In the genomic region with DNA sequence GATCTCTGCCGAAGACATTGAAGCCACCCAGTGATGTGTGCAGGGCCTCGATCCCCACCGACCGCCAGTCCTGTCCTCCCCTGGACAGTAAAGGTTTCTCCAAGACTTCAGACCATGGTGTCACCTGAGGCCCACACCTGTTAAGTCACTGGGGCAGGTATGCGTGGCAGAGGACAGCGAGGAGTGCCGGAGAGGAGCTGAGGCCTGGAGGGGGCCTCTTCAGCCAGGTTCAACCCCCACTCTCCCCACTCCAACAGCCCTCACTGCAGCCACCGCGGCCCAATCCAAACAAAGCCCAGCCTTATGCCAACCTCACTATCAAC, we compare ENCODE assay signal across 20 cellular contexts. TPM values are rescaled to one million over a fixed set of nuclear protein-coding genes. Genes with fewer than 3 reads are reported as not detected.
A peak's percentile ranks its signal among the peaks of the same experiment; 100 is the strongest.
DNase-seq lines count a peak whose midpoint lies in the region; ATAC-seq, FAIRE-seq and TF ChIP-seq lines count a peak whose summit lies in the region.
"Had no signal": no experiment of that assay in that cellular context is flagged by ENCODE, and none has a peak within 500 bp of the region (broad histone marks: within the 10 kb centered on the region; RNA-seq: fewer than 3 reads in every experiment).

No MANE protein-coding gene starts in this region.

- no peak overlapping the region for H2AFZ ChIP-seq in GM12878 (ENCODE audit: control insufficient read depth, low read depth, low read length)
- H2AFZ ChIP-seq: hepatocyte had no signal

- H3K79me2 ChIP-seq in GM12878 (ENCODE audit: control insufficient read depth, insufficient read depth, low read length): peaks cover 52% of the 10 kb centered on the region

- H3K27ac Mint-ChIP-seq in activated T-cell treated with anti-CD3 and anti-CD28 coated beads, Interleukin-2, amount 50 U/mL, for 72 hours: no peak overlapping the region
- H3K27ac Mint-ChIP-seq in neural crest cell (ENCODE audit: unreplicated experiment): no peak overlapping the region
- H3K27ac Mint-ChIP-seq: HFFc6 had no signal

- TF ChIP-seq EP300 in GM12878 (IDR thresholded peaks at IDR 0.05; ENCODE audit: borderline replicate concordance in 1 of 2, control insufficient read depth in 1 of 2, low read depth in 2 of 2, low read length in 2 of 2): no peak

- DNase-seq in activated T-cell treated with anti-CD3 and anti-CD28 coated beads, Interleukin-2, amount 50 U/mL, for 72 hours: no peak
- DNase-seq in activated T-cell treated with anti-CD3 and anti-CD28 coated beads, Interleukin-2, amount 50 U/mL, for 48 hours: no peak
- DNase-seq in G401 (ENCODE audit: low spot score) (peak; percentile 10), GM12878 (ENCODE audit: low read depth, low spot score) (no peak), neural crest cell (ENCODE audit: low read depth, low spot score) (no peak)
- DNase-seq in stimulated activated naive CD4-positive, alpha-beta T cell (lab: John Stamatoyannopoulos, UW): no peak
- DNase-seq: ACHN; HFFc6; Kasumi-1; mesenchymal stem cell; NCI-H2171 treated with DMSO at 0.1 percent for 48 hours; NCI-H774; nucleus accumbens; sigmoid colon; stimulated activated CD4-positive, alpha-beta T cell treated with anti-CD3 and anti-CD28 coated beads, Interleukin-1b, Interleukin-23, amount 100 ng/mL, for 48 hours had no signal

- POLR2A ChIA-PET in GM12878 (lab: Charles Lee): no interaction called here

- WGBS in GM12878 (ENCODE audit: insufficient coverage, insufficient replicate concordance, low lambda C conversion rate, missing lambda C conversion rate): 93% methylated on average over 9 of the region's 9 CpGs

- SMC1A ChIA-PET in GM12878 (lab: Charles Lee; ENCODE audit: uncharacterized antibody, unreplicated experiment): interaction anchor here (0.6 to 0.7 kb wide), 3 partner anchors 61 to 970 kb away, joined by 3 read pairs; no protein-coding TSS in a partner anchor

- H3K9me3 Mint-ChIP-seq in activated T-cell treated with anti-CD3 and anti-CD28 coated beads, Interleukin-2, amount 50 U/mL, for 72 hours: no peaks in the 10 kb centered on the region
- no peaks in the 10 kb centered on the region for H3K9me3 Mint-ChIP-seq in neural crest cell
- H3K9me3 Mint-ChIP-seq: HFFc6 had no signal

- H3K4me3 ChIP-seq in GM12878: no peak overlapping the region
- H3K4me3 ChIP-seq: cardiac muscle cell, hepatocyte, sigmoid colon had no signal

- intact Hi-C loops in GM12878 (cut with micrococcal nuclease; ENCODE audit: unreplicated experiment): loop anchor here (10.0 kb wide), 3 partner anchors 56 to 516 kb away; a partner anchor contains a TSS

- no peak for TF ChIP-seq RAD21 in GM12878 (IDR thresholded peaks at IDR 0.05; ENCODE audit: insufficient read depth, low read depth, low read length)

- H3K27ac ChIP-seq in GM12878 (ENCODE audit: control insufficient read depth, insufficient read depth): no peak overlapping the region
- H3K27ac ChIP-seq: cardiac muscle cell, hepatocyte, sigmoid colon had no signal

- H3K27me3 ChIP-seq in GM12878 (replicated peaks in 1 of 2; ENCODE audit: control insufficient read depth in 2 of 2, insufficient read depth in 2 of 2, low read length in 1 of 2): no peaks in the 10 kb centered on the region
- H3K27me3 ChIP-seq: cardiac muscle cell, sigmoid colon had no signal

- no peak overlapping the region for H3K4me2 ChIP-seq in GM12878 (ENCODE audit: control insufficient read depth, insufficient read depth)

- ATAC-seq in activated T-cell treated with anti-CD3 and anti-CD28 coated beads, Interleukin-2, amount 50 U/mL, for 72 hours (replicated peaks in 1 of 2): no peak
- ATAC-seq in GM12878 (no peak), HG02885 (IDR thresholded peaks at IDR 0.05; ENCODE audit: poor library complexity, unreplicated experiment) (no peak), HG03354 (IDR thresholded peaks at IDR 0.05; ENCODE audit: poor library complexity, severe bottlenecking, unreplicated experiment) (no peak)

- H3K27me3 Mint-ChIP-seq in activated T-cell treated with anti-CD3 and anti-CD28 coated beads, Interleukin-2, amount 50 U/mL, for 72 hours (ENCODE audit: low read depth): peaks cover 7% of the 10 kb centered on the region
- H3K27me3 Mint-ChIP-seq in neural crest cell (ENCODE audit: low read depth): peaks cover 26% of the 10 kb centered on the region

- H3K9ac ChIP-seq in GM12878 (ENCODE audit: control insufficient read depth, insufficient read depth, low read length): no peak overlapping the region

- no peak for FAIRE-seq in GM12878 (lab: Jason Lieb, UNC)
- FAIRE-seq: keratinocyte had no signal

- H3K36me3 Mint-ChIP-seq in activated T-cell treated with anti-CD3 and anti-CD28 coated beads, Interleukin-2, amount 50 U/mL, for 72 hours (ENCODE audit: insufficient read depth in 2 of 2): no peaks in the 10 kb centered on the region
- no peaks in the 10 kb centered on the region for H3K36me3 Mint-ChIP-seq in neural crest cell (ENCODE audit: low read depth)

- TF ChIP-seq CTCF in GM12878 (IDR thresholded peaks at IDR 0.05 in 2 of 3, conservative IDR thresholded peaks at IDR 0.05 in 1 of 3; ENCODE audit: control insufficient read depth in 2 of 3, extremely low read depth in 1 of 3, insufficient read depth in 1 of 3, low read depth in 3 of 3, low read length in 3 of 3) (no peak), neural crest cell (conservative IDR thresholded peaks at IDR 0.05) (no peak)

- H3K4me1 Mint-ChIP-seq in activated T-cell treated with anti-CD3 and anti-CD28 coated beads, Interleukin-2, amount 50 U/mL, for 72 hours (ENCODE audit: low read depth): peaks cover 59% of the 10 kb centered on the region
- H3K4me1 Mint-ChIP-seq in neural crest cell: peaks cover 7% of the 10 kb centered on the region

- TSS peak; percentile 51 for BruUV-seq in GM12878 (replicated peaks; lab: Mats Ljungman, UMichigan)

- H3K9me3 ChIP-seq in GM12878 (replicated peaks; ENCODE audit: control insufficient read depth, insufficient read depth, low read length): no peaks in the 10 kb centered on the region
- H3K9me3 ChIP-seq: sigmoid colon had no signal

- no peaks in the 10 kb centered on the region for H4K20me1 ChIP-seq in GM12878 (ENCODE audit: control insufficient read depth, insufficient read depth)

- CTCF ChIA-PET in GM12878 (lab: Yijun Ruan, JAX): no interaction called here

- H3K4me3 Mint-ChIP-seq in activated T-cell treated with anti-CD3 and anti-CD28 coated beads, Interleukin-2, amount 50 U/mL, for 72 hours: peak overlapping the region; percentile 79 to 95
- peak overlapping the region; percentile 85 for H3K4me3 Mint-ChIP-seq in neural crest cell

- in situ Hi-C loops in G401 (cut with HindIII; ENCODE audit: low sequenced_read_pairs): no loop called here
- in situ Hi-C loops in GM12878 (cut with MboI): loop anchor here (25.0 kb wide), 2 partner anchors 344 to 519 kb away; a partner anchor contains a TSS

- TF ChIP-seq POLR2A in GM12878 (IDR thresholded peaks at IDR 0.05; ENCODE audit: low read depth, low read length): no peak

- peaks cover 3% of the 10 kb centered on the region; the same call in 1 of the 2 replicates for H3K4me1 ChIP-seq in GM12878 (ENCODE audit: control insufficient read depth, insufficient read depth, low read length)

- H3K36me3 ChIP-seq in GM12878 (ENCODE audit: control insufficient read depth in 2 of 2, insufficient read depth in 2 of 2, low read length in 1 of 2): no peaks in the 10 kb centered on the region
- H3K36me3 ChIP-seq: cardiac muscle cell, sigmoid colon had no signal

- RAD21 ChIA-PET in GM12878 (lab: Charles Lee; ENCODE audit: unreplicated experiment): no interaction called here

TF ChIP-seq in GM12878, 131 proteins besides CTCF, POLR2A, EP300 and RAD21 (continues in another document):
- TF ChIP-seq CHD1 (IDR thresholded peaks at IDR 0.05; ENCODE audit: low read depth, low read length): no peak
- no peak for TF ChIP-seq TAF1 (IDR thresholded peaks at IDR 0.05; ENCODE audit: borderline replicate concordance, low read depth, low read length)
- no peak for TF ChIP-seq MTA2 (IDR thresholded peaks at IDR 0.05; ENCODE audit: low read depth)
- TF ChIP-seq SP1 (IDR thresholded peaks at IDR 0.05; ENCODE audit: low read depth, low read length): no peak
- TF ChIP-seq SUZ12 (IDR thresholded peaks at IDR 0.05; ENCODE audit: unreplicated experiment): no peak
- TF ChIP-seq RB1 (IDR thresholded peaks at IDR 0.05; ENCODE audit: borderline replicate concordance): no peak
- no peak for TF ChIP-seq TARDBP (IDR thresholded peaks at IDR 0.05; ENCODE audit: borderline replicate concordance)
- TF ChIP-seq CHD2 (IDR thresholded peaks at IDR 0.05; ENCODE audit: borderline replicate concordance, low read depth, low read length): no peak
- TF ChIP-seq, protein P1, sequence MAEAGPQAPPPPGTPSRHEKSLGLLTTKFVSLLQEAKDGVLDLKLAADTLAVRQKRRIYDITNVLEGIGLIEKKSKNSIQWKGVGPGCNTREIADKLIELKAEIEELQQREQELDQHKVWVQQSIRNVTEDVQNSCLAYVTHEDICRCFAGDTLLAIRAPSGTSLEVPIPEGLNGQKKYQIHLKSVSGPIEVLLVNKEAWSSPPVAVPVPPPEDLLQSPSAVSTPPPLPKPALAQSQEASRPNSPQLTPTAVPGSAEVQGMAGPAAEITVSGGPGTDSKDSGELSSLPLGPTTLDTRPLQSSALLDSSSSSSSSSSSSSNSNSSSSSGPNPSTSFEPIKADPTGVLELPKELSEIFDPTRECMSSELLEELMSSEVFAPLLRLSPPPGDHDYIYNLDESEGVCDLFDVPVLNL (IDR thresholded peaks at IDR 0.05; ENCODE audit: low read depth, low read length): no peak

RNA-seq across cellular contexts. Expression of a gene that starts 2.4 kb away (rescaled TPM):
- 100 to 1,000 TPM; 228 to 318 TPM for total RNA-seq in activated T-cell treated with anti-CD3 and anti-CD28 coated beads, Interleukin-2, amount 50 U/mL, for 72 hours
- total RNA-seq in G401 (2014; rRNA removed; shearing (Covaris generic)): 13.7 and 51.3 TPM in 2 replicates
- total RNA-seq in GM12878 (2013; cell fraction: nucleolus; rRNA removed): 702 and 722 TPM in 2 replicates
- total RNA-seq in GM12878 (2014; rRNA removed) (80.1 and 85.8 TPM in 2 replicates), GM12878 (2014; rRNA removed; fragmentation: Illumina TruSeq; extraction: Trizol) (57.1 and 59.6 TPM in 2 replicates), GM12878 (2021) (118 and 147 TPM in 2 replicates), neural crest cell (45.9 and 52.2 TPM in 2 replicates)
- 160 TPM for polyA plus RNA-seq in GM12878 (2011; ENCODE audit: low read depth)
- polyA plus RNA-seq in GM12878 (2011; rRNA removed) (117 and 164 TPM in 2 replicates), GM12878 (2014; fragmentation: Illumina TruSeq; extraction: Trizol) (135 and 144 TPM in 2 replicates), GM12878 (2014; fragmentation: Nextera tagmentation; extraction: Ambion mirVana) (10 to 100 TPM; 18.5 to 27.3 TPM), GM12878 (2014; rRNA removed) (258 and 302 TPM in 2 replicates), GM12878 (2016; fragmentation: Nextera tagmentation; extraction: Ambion mirVana) (10 to 100 TPM; 72.5 to 77.3 TPM)
- 74.4 and 97.8 TPM in 2 replicates for polyA plus RNA-seq in GM12878 (2011; cell fraction: cytosol; rRNA removed)
- polyA plus RNA-seq in GM12878 (2011; cell fraction: nucleus; rRNA removed): 475 and 523 TPM in 2 replicates
- 153 and 205 TPM in 2 replicates for polyA plus RNA-seq in GM12878 (2012)
- polyA minus RNA-seq in GM12878 (2011; rRNA and poly(A)+ RNA removed): 20.3 and 22.9 TPM in 2 replicates
- 10.8 and 12.8 TPM in 2 replicates for polyA minus RNA-seq in GM12878 (2011; cell fraction: cytosol; rRNA and poly(A)+ RNA removed)
- polyA minus RNA-seq in GM12878 (2011; cell fraction: nucleus; rRNA and poly(A)+ RNA removed): 37.6 and 50.8 TPM in 2 replicates
